1 cellular context compared by ENCODE assay signal in the genomic region with DNA sequence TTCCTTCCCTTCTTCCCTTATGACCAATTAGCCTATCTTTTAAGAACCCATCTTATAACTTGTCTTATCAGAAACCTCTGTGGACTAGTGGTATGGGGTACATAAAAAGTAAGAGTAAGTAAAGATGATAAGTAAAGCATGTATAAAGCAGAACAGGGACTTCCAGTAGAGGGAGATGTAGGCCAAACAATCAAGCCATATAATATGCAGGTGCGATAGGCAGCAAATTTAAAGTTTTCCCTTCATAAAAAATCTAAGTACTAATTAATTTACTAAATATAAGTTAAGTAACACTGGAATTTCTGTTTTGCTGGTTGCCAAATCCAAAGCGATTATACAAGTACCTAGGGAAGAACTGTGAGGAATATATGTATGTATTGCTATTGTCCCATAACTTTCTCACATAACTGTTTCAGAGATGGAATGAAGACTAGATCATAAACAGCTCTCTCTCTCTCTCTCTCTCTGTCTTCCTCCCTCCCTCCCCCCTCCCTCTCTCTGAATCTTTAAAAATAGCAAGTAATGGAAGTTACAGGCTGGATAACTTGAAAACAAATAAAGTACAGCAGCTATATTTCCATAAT.
TF ChIP-seq lines count a peak whose summit lies in the region.

No MANE protein-coding gene starts in this region.

TF ChIP-seq in liver, 16 proteins besides CTCF, POLR2A, EP300 and RAD21 (continued from another document):
- TF ChIP-seq HNF4G (IDR thresholded peaks at IDR 0.05) (no peak), FOXA2 (IDR thresholded peaks at IDR 0.05) (no peak), EGR1 (IDR thresholded peaks at IDR 0.05; ENCODE audit: low read depth in 2 of 2) (no peak), NR2F2 (IDR thresholded peaks at IDR 0.05) (no peak)
